Comparison of ENCODE assay signal across 15 cellular contexts in genomic region chr14:100120522-100121269, GRCh38. TPM values are rescaled to one million over a fixed set of nuclear protein-coding genes. Genes with fewer than 3 reads are reported as not detected.
DNase-seq lines count a peak whose midpoint lies in the region; ATAC-seq and TF ChIP-seq lines count a peak whose summit lies in the region.
"Had no signal": no experiment of that assay in that cellular context is flagged by ENCODE, and none has a peak within 500 bp of the region (broad histone marks: within the 10 kb centered on the region; RNA-seq: fewer than 3 reads in every experiment).

No MANE protein-coding gene starts in this region.

- H3K79me1 ChIP-seq in H9 (ENCODE audit: insufficient read depth, low read depth, low read length, poor library complexity, severe bottlenecking) = no peaks in the 10 kb centered on the region

- no peak for TF ChIP-seq CTCF in H9 (conservative IDR thresholded peaks at IDR 0.05)

- H3K18ac ChIP-seq in H9 (ENCODE audit: insufficient read length, low read depth, low read length) = no peak overlapping the region

- H3K9ac ChIP-seq in H9 (ENCODE audit: extremely low read depth, insufficient read length, low read length) = no peak overlapping the region

- no peak for DNase-seq in CD4-positive, alpha-beta memory T cell
- no peak for DNase-seq in H9
- DNase-seq in activated naive CD8-positive, alpha-beta T cell treated with anti-CD3 and anti-CD28 coated beads, Interleukin-2, amount 50 U/mL, for 24 hours = no peak
- peak; percentile 64 for DNase-seq in myocyte (ENCODE audit: low read depth)
- no peak for DNase-seq in NCI-H82 (lab: John Stamatoyannopoulos, UW)
- DNase-seq in effector CD4-positive, alpha-beta T cell = no peak
- DNase-seq: amniotic stem cell, Calu3, left ventricle myocardium superior, NCI-H345 had no signal

- no peak for ATAC-seq in activated naive CD8-positive, alpha-beta T cell treated with anti-CD3 and anti-CD28 coated beads, Interleukin-2, amount 50 U/mL, for 24 hours
- no peak for ATAC-seq in GM18517 (IDR thresholded peaks at IDR 0.05; ENCODE audit: unreplicated experiment)
- ATAC-seq in GM18520 (IDR thresholded peaks at IDR 0.05; ENCODE audit: unreplicated experiment) = no peak
- ATAC-seq: left ventricle myocardium superior had no signal

- H2BK120ac ChIP-seq in H9 (ENCODE audit: low read depth, low read length, poor library complexity, severe bottlenecking) = no peak overlapping the region

- H3K27me3 Mint-ChIP-seq in CD4-positive, alpha-beta memory T cell = no peaks in the 10 kb centered on the region
- no peaks in the 10 kb centered on the region for H3K27me3 Mint-ChIP-seq in H9 (ENCODE audit: low read depth)
- H3K27me3 Mint-ChIP-seq in activated naive CD8-positive, alpha-beta T cell treated with anti-CD3 and anti-CD28 coated beads, Interleukin-2, amount 50 U/mL, for 24 hours = no peaks in the 10 kb centered on the region

- H3K56ac ChIP-seq in H9 (ENCODE audit: insufficient read length, low read depth, low read length) = no peak overlapping the region

- H3K4me2 ChIP-seq in H9 (ENCODE audit: insufficient read depth, insufficient read length, low read length) = no peak overlapping the region
- H3K4me2 ChIP-seq: smooth muscle cell had no signal

- no peaks in the 10 kb centered on the region for H3K79me2 ChIP-seq in H9 (ENCODE audit: insufficient read depth, low read length)

- H3K27me3 ChIP-seq in CD4-positive, alpha-beta memory T cell (ENCODE audit: insufficient read depth, low read length) = no peaks in the 10 kb centered on the region
- no peaks in the 10 kb centered on the region for H3K27me3 ChIP-seq in H9 (ENCODE audit: insufficient read depth, low read length)
- H3K27me3 ChIP-seq: tibial nerve had no signal

- H3K23me2 ChIP-seq in H9 (ENCODE audit: insufficient read length, low read depth, low read length, poor library complexity, severe bottlenecking) = no peaks in the 10 kb centered on the region

- H3K4me1 ChIP-seq in CD4-positive, alpha-beta memory T cell (ENCODE audit: insufficient read depth, low read length) = peaks cover 4% of the 10 kb centered on the region
- no peaks in the 10 kb centered on the region for H3K4me1 ChIP-seq in H9 (ENCODE audit: insufficient read depth, low read length)
- H3K4me1 ChIP-seq: prostate gland, tibial nerve had no signal

- H4K8ac ChIP-seq in H9 (replicated peaks; ENCODE audit: insufficient read length, low read depth, low read length) = no peak overlapping the region

- H4K5ac ChIP-seq in H9 (ENCODE audit: insufficient read length, low read depth, low read length) = no peak overlapping the region

- H3K27ac Mint-ChIP-seq in CD4-positive, alpha-beta memory T cell = peak overlapping the region in 6 of 7 donors; percentile 62 to 88 (median 74)
- peak overlapping the region in 2 of 3 experiments; percentile 20 to 65; a peak in 1 of 7 replicates for H3K27ac Mint-ChIP-seq in H9
- peak overlapping the region; percentile 64 for H3K27ac Mint-ChIP-seq in activated naive CD8-positive, alpha-beta T cell treated with anti-CD3 and anti-CD28 coated beads, Interleukin-2, amount 50 U/mL, for 24 hours

- H3K9me3 Mint-ChIP-seq in CD4-positive, alpha-beta memory T cell = peaks cover 0 to 2% (median 0%) of the 10 kb centered on the region in 8 donors
- H3K9me3 Mint-ChIP-seq in H9 = no peaks in the 10 kb centered on the region
- H3K9me3 Mint-ChIP-seq in activated naive CD8-positive, alpha-beta T cell treated with anti-CD3 and anti-CD28 coated beads, Interleukin-2, amount 50 U/mL, for 24 hours = no peaks in the 10 kb centered on the region

- no peak overlapping the region for H2BK20ac ChIP-seq in H9 (ENCODE audit: low read depth, low read length, poor library complexity, severe bottlenecking)

- intact Hi-C loops in CD4-positive, alpha-beta memory T cell (cut with micrococcal nuclease) = no loop called here

- H3K23ac ChIP-seq in H9 (ENCODE audit: insufficient read length, low read depth, low read length) = no peak overlapping the region

- H2BK12ac ChIP-seq in H9 (ENCODE audit: insufficient read length, low read depth, low read length) = no peak overlapping the region

- no peak overlapping the region for H3K4ac ChIP-seq in H9 (ENCODE audit: low read depth, low read length)

- H3K4me3 ChIP-seq in CD4-positive, alpha-beta memory T cell (ENCODE audit: low read length in 2 of 2) = no peak overlapping the region
- H3K4me3 ChIP-seq: prostate gland, smooth muscle cell, tibial nerve had no signal

- WGBS in H9 (ENCODE audit: extremely low coverage, insufficient read length, low lambda C conversion rate) = no CpG with 5 or more reads among the region's 18 CpGs

- no peak overlapping the region for H2AFZ ChIP-seq in H9 (ENCODE audit: low read length)

- CTCF ChIA-PET in CD4-positive, alpha-beta memory T cell (lab: Charles Lee; ENCODE audit: partially characterized antibody) = interaction anchor here (1.4 to 2.1 kb wide), 3 partner anchors 13 to 72 kb away, joined by 5 to 7 read pairs (median 7); no protein-coding TSS in a partner anchor

- no peak overlapping the region for H2BK5ac ChIP-seq in H9 (ENCODE audit: insufficient read length, low read length)

- no peaks in the 10 kb centered on the region for H4K20me1 ChIP-seq in H9 (ENCODE audit: control insufficient read depth, insufficient read depth, insufficient read length)

- no peaks in the 10 kb centered on the region for H3K9me3 ChIP-seq in CD4-positive, alpha-beta memory T cell (ENCODE audit: control insufficient read depth in 1 of 2, low read length in 2 of 2)
- no peaks in the 10 kb centered on the region for H3K9me3 ChIP-seq in H9 (ENCODE audit: control insufficient read depth, low read depth, low read length)
- H3K9me3 ChIP-seq: prostate gland, tibial nerve had no signal

- no peak overlapping the region for H3K27ac ChIP-seq in CD4-positive, alpha-beta memory T cell (ENCODE audit: low read depth, low read length)
- no peak overlapping the region for H3K27ac ChIP-seq in H9 (ENCODE audit: insufficient read length, low read depth, low read length)
- H3K27ac ChIP-seq: prostate gland, tibial nerve had no signal

- no peak overlapping the region for H3K4me3 Mint-ChIP-seq in CD4-positive, alpha-beta memory T cell
- H3K4me3 Mint-ChIP-seq in H9 = no peak overlapping the region
- H3K4me3 Mint-ChIP-seq in activated naive CD8-positive, alpha-beta T cell treated with anti-CD3 and anti-CD28 coated beads, Interleukin-2, amount 50 U/mL, for 24 hours = no peak overlapping the region

- POLR2A ChIA-PET in CD4-positive, alpha-beta memory T cell (lab: Charles Lee; ENCODE audit: partially characterized antibody) = interaction anchor here (1.1 to 34.5 kb wide), 6 partner anchors 11 to 165 kb away, joined by 3 to 941 read pairs (median 4); partner anchors contain the start of gene EVL

- no peak overlapping the region for H2AK5ac ChIP-seq in H9 (ENCODE audit: insufficient read length, low read length)

- H3K36me3 ChIP-seq in CD4-positive, alpha-beta memory T cell (ENCODE audit: insufficient read depth, low read length) = peaks cover 92% of the 10 kb centered on the region
- H3K36me3 ChIP-seq: prostate gland had no signal

- no peak overlapping the region for H4K91ac ChIP-seq in H9 (ENCODE audit: insufficient read length, low read depth, low read length)

- H3T11ph ChIP-seq in H9 (ENCODE audit: low read length) = no peak overlapping the region

- H2BK15ac ChIP-seq in H9 (ENCODE audit: low read depth, low read length) = no peak overlapping the region

- H3K36me3 Mint-ChIP-seq in CD4-positive, alpha-beta memory T cell = peaks cover 42 to 80% of the 10 kb centered on the region in 2 donors
- peaks cover 5 to 7% (median 6%) of the 10 kb centered on the region in 3 experiments; a peak in 6 of 7 replicates for H3K36me3 Mint-ChIP-seq in H9 (ENCODE audit: insufficient read depth in 1 of 3, low read depth in 3 of 3)
- H3K36me3 Mint-ChIP-seq in activated naive CD8-positive, alpha-beta T cell treated with anti-CD3 and anti-CD28 coated beads, Interleukin-2, amount 50 U/mL, for 24 hours (ENCODE audit: low read depth) = peaks cover 16% of the 10 kb centered on the region

- H3K14ac ChIP-seq in H9 (ENCODE audit: insufficient read depth, low read length) = no peak overlapping the region

- H3K4me1 Mint-ChIP-seq in CD4-positive, alpha-beta memory T cell = peaks cover 12 to 22% (median 18%) of the 10 kb centered on the region in 4 donors
- H3K4me1 Mint-ChIP-seq in H9 = no peaks in the 10 kb centered on the region
- peaks cover 22% of the 10 kb centered on the region for H3K4me1 Mint-ChIP-seq in activated naive CD8-positive, alpha-beta T cell treated with anti-CD3 and anti-CD28 coated beads, Interleukin-2, amount 50 U/mL, for 24 hours

RNA-seq across cellular contexts. Expression of gene DEGS2, which starts 38.7 kb away (rescaled TPM):
- total RNA-seq in CD4-positive, alpha-beta memory T cell = under 1 TPM in 1 of 2 experiments, not detected in 1; 0.14 TPM
- polyA plus RNA-seq in CD4-positive, alpha-beta memory T cell = under 1 TPM in 1 of 2 donors, not detected in 1; 0.81 TPM
- total RNA-seq in H9 (2021) (0.59 and 0.72 TPM in 2 replicates), myocyte (0.11 and 0.16 TPM in 2 replicates)
- polyA plus RNA-seq in myocyte (2012) = 0.23 TPM
- total RNA-seq: left ventricle myocardium superior had no signal

RNA-seq across cellular contexts. Expression of gene EVL, which starts 55.5 kb away (rescaled TPM):
- 1,000 to 10,000 TPM; 1,287 to 1,352 TPM for total RNA-seq in CD4-positive, alpha-beta memory T cell
- 100 to 1,000 TPM in 1 of 2 donors, 10 to 100 TPM in 1; 81.8 to 147 TPM for polyA plus RNA-seq in CD4-positive, alpha-beta memory T cell
- total RNA-seq in H9 (2021) = 53.2 and 55.1 TPM in 2 replicates
- total RNA-seq in myocyte = 40.8 and 54.4 TPM in 2 replicates
- 55.1 TPM for polyA plus RNA-seq in myocyte (2012)

Comparison
In these comparisons a context has a peak if more than half of its experiments do, and no peak if none do; other contexts are left out.
1. RNA of gene EVL, which starts 55.5 kb away (total RNA-seq): 1,287 to 1,352 TPM in CD4-positive, alpha-beta memory T cell; 53.2 to 55.1 TPM in H9 and 40.8 to 54.4 TPM in myocyte; every median in the first group is over 10 times any median in the second.
2. Peak in every context shown above with its lines, with median percentiles within 50 percentile points of each other: H3K27ac Mint-ChIP-seq.